10 cellular contexts compared by ENCODE assay signal in genomic region chr2:169107645-169108044, GRCh38. TPM values are rescaled to one million over a fixed set of nuclear protein-coding genes. Genes with fewer than 3 reads are reported as not detected.
DNase-seq lines count a peak whose midpoint lies in the region; ATAC-seq and TF ChIP-seq lines count a peak whose summit lies in the region.
"Had no signal": no experiment of that assay in that cellular context is flagged by ENCODE, and none has a peak within 500 bp of the region (broad histone marks: within the 10 kb centered on the region; RNA-seq: fewer than 3 reads in every experiment).

No MANE protein-coding gene starts in this region.

- no peak overlapping the region; the same call in 1 of the 2 replicates for H3K27ac ChIP-seq in OCI-LY3 (ENCODE audit: low read length)
- H3K27ac ChIP-seq: VCaP had no signal

- no peak overlapping the region for H3K4me3 Mint-ChIP-seq in activated naive CD4-positive, alpha-beta T cell treated with anti-CD3 and anti-CD28 coated beads for 36 hours
- no peak overlapping the region for H3K4me3 Mint-ChIP-seq in stimulated activated memory B cell treated with anti-CD40 and anti-IgM and Interleukin-4, amounts not matched to agents 10 μg/mL and 1 μg/mL and 100 μg/mL, for 72 hours

- intact Hi-C loops in activated naive CD4-positive, alpha-beta T cell treated with anti-CD3 and anti-CD28 coated beads for 36 hours (cut with micrococcal nuclease), result loop anchor here (1.0 to 10.0 kb wide), 7 partner anchors 33 to 817 kb away; partner anchors contain the start of genes CFAP210, DHRS9, FASTKD1 and LRP2

- CTCF ChIA-PET in activated naive CD4-positive, alpha-beta T cell treated with anti-CD3 and anti-CD28 coated beads for 36 hours (lab: Charles Lee), result interaction anchor here (1.2 to 7.1 kb wide), 5 partner anchors 10 to 34 kb away, joined by 4 to 122 read pairs (median 14); no protein-coding TSS in a partner anchor

- H3K4me3 ChIP-seq in OCI-LY3 (ENCODE audit: low read length), result 0 out of 2 replicates have a peak overlapping the region, but pooled peaks have one; percentile 2

- peaks cover 42% of the 10 kb centered on the region for H3K4me1 Mint-ChIP-seq in activated naive CD4-positive, alpha-beta T cell treated with anti-CD3 and anti-CD28 coated beads for 36 hours (ENCODE audit: low read depth)
- peaks cover 10% of the 10 kb centered on the region for H3K4me1 Mint-ChIP-seq in stimulated activated memory B cell treated with anti-CD40 and anti-IgM and Interleukin-4, amounts not matched to agents 10 μg/mL and 1 μg/mL and 100 μg/mL, for 72 hours

- no peaks in the 10 kb centered on the region for H4K20me1 ChIP-seq in OCI-LY3 (ENCODE audit: insufficient read depth, low read length)

- H3K27me3 Mint-ChIP-seq in activated naive CD4-positive, alpha-beta T cell treated with anti-CD3 and anti-CD28 coated beads for 36 hours (ENCODE audit: low read depth), result peaks cover 3% of the 10 kb centered on the region
- H3K27me3 Mint-ChIP-seq in stimulated activated memory B cell treated with anti-CD40 and anti-IgM and Interleukin-4, amounts not matched to agents 10 μg/mL and 1 μg/mL and 100 μg/mL, for 72 hours, result no peaks in the 10 kb centered on the region

- no peaks in the 10 kb centered on the region for H3K9me3 ChIP-seq in OCI-LY3 (ENCODE audit: insufficient read depth, low read length)

- peaks cover 32% of the 10 kb centered on the region for H3K4me1 ChIP-seq in OCI-LY3 (ENCODE audit: low read length)

- H3K36me3 ChIP-seq in OCI-LY3 (replicated peaks; ENCODE audit: low read depth, low read length), result no peaks in the 10 kb centered on the region

- no peaks in the 10 kb centered on the region for H3K27me3 ChIP-seq in OCI-LY3 (ENCODE audit: low read depth, low read length)

- DNase-seq in activated naive CD4-positive, alpha-beta T cell treated with anti-CD3 and anti-CD28 coated beads for 36 hours, result peak; percentile 38
- DNase-seq in activated naive CD4-positive, alpha-beta T cell treated with Interleukin-2 at 50 U/mL for 16 hours, result no peak
- DNase-seq in NCI-H2227 treated with DMSO at 0.1 percent for 48 hours (lab: John Stamatoyannopoulos, UW), result no peak
- DNase-seq in DMS153 (lab: John Stamatoyannopoulos, UW), result no peak
- no peak for DNase-seq in NCI-H1105 treated with DMSO at 0.1 percent for 48 hours (lab: John Stamatoyannopoulos, UW)

- H2AFZ ChIP-seq in OCI-LY3 (ENCODE audit: low read depth, low read length), result no peak overlapping the region

- no peak for TF ChIP-seq CTCF in OCI-LY3 (IDR thresholded peaks at IDR 0.05; ENCODE audit: low read depth, low read length)

- H3K9me3 Mint-ChIP-seq in activated naive CD4-positive, alpha-beta T cell treated with anti-CD3 and anti-CD28 coated beads for 36 hours, result no peaks in the 10 kb centered on the region
- H3K9me3 Mint-ChIP-seq in stimulated activated memory B cell treated with anti-CD40 and anti-IgM and Interleukin-4, amounts not matched to agents 10 μg/mL and 1 μg/mL and 100 μg/mL, for 72 hours, result no peaks in the 10 kb centered on the region

- peak; percentile 66 for ATAC-seq in HG02840 (IDR thresholded peaks at IDR 0.05; ENCODE audit: low FRiP score, unreplicated experiment)
- ATAC-seq in stimulated activated memory B cell treated with anti-CD40 and anti-IgM and Interleukin-4, amounts not matched to agents 10 μg/mL and 1 μg/mL and 100 μg/mL, for 72 hours, result peak; percentile 72

- H3K36me3 Mint-ChIP-seq in activated naive CD4-positive, alpha-beta T cell treated with anti-CD3 and anti-CD28 coated beads for 36 hours (ENCODE audit: low read depth), result no peaks in the 10 kb centered on the region
- H3K36me3 Mint-ChIP-seq in stimulated activated memory B cell treated with anti-CD40 and anti-IgM and Interleukin-4, amounts not matched to agents 10 μg/mL and 1 μg/mL and 100 μg/mL, for 72 hours, result no peaks in the 10 kb centered on the region

- peak overlapping the region; percentile 44 for H3K4me2 ChIP-seq in OCI-LY3 (ENCODE audit: low read length)

- no peak overlapping the region for H3K9ac ChIP-seq in OCI-LY3 (ENCODE audit: low read length)

- H3K27ac Mint-ChIP-seq in activated naive CD4-positive, alpha-beta T cell treated with anti-CD3 and anti-CD28 coated beads for 36 hours, result no peak overlapping the region
- no peak overlapping the region for H3K27ac Mint-ChIP-seq in stimulated activated memory B cell treated with anti-CD40 and anti-IgM and Interleukin-4, amounts not matched to agents 10 μg/mL and 1 μg/mL and 100 μg/mL, for 72 hours

- H3K79me2 ChIP-seq in OCI-LY3 (ENCODE audit: low read length), result no peaks in the 10 kb centered on the region

RNA-seq across cellular contexts. Expression of gene DHRS9, which starts 38.3 kb away (rescaled TPM):
- total RNA-seq in activated naive CD4-positive, alpha-beta T cell treated with anti-CD3 and anti-CD28 coated beads for 36 hours, result 1 to 10 TPM; 2.0 to 2.6 TPM
- total RNA-seq: endothelial cell of umbilical vein had no signal
